Comparison of ENCODE assay signal across 8 cellular contexts in genomic region chr3:158659454-158660237, GRCh38. TPM values are rescaled to one million over a fixed set of nuclear protein-coding genes. Genes with fewer than 3 reads are reported as not detected.
DNase-seq lines count a peak whose midpoint lies in the region; ATAC-seq and TF ChIP-seq lines count a peak whose summit lies in the region.

No MANE protein-coding gene starts in this region.

- CTCF ChIA-PET in OCI-LY7 (lab: Charles Lee; ENCODE audit: unreplicated experiment): interaction anchor here (1.0 to 2.2 kb wide), 2 partner anchors 15 to 67 kb away, joined by 3 to 10 read pairs; partner anchors contain the start of gene GFM1
- CTCF ChIA-PET in activated naive CD4-positive, alpha-beta T cell treated with anti-CD3 and anti-CD28 coated beads, Interleukin-2, amount 10 ng/mL, durations not matched to agents 7 days and 5 days (lab: Charles Lee): interaction anchor here (0.7 to 4.0 kb wide), 17 partner anchors 8 to 187 kb away, joined by 3 to 83 read pairs (median 6); partner anchors contain the start of genes GFM1, LXN and MFSD1

- H3K36me3 ChIP-seq in OCI-LY7 (ENCODE audit: insufficient read depth, low read length): peaks cover 83% of the 10 kb centered on the region

- 0 out of 2 replicates have a peak, but pooled peaks cover 3% of the 10 kb centered on the region for H3K79me2 ChIP-seq in OCI-LY7 (ENCODE audit: insufficient read depth, low read depth, low read length)

- no peak overlapping the region for H3K27ac Mint-ChIP-seq in activated naive CD4-positive, alpha-beta T cell treated with anti-CD3 and anti-CD28 coated beads, Interleukin-2, amount 10 ng/mL, durations not matched to agents 7 days and 5 days

- no peak overlapping the region for H3K27ac ChIP-seq in OCI-LY7 (ENCODE audit: low read depth, low read length, poor library complexity, severe bottlenecking)

- no peak overlapping the region for H3K4me2 ChIP-seq in OCI-LY7 (ENCODE audit: low read length)

- POLR2A ChIA-PET in OCI-LY7 (lab: Charles Lee): interaction anchor here (0.6 to 3.6 kb wide), 5 partner anchors 15 to 1839 kb away, joined by 3 to 30 read pairs (median 3); partner anchors contain the start of gene GFM1

- DNase-seq in DMS114 treated with DMSO at 0.1 percent for 48 hours (lab: John Stamatoyannopoulos, UW; ENCODE audit: unreplicated experiment) (peak; percentile 26), OCI-LY7 (ENCODE audit: low spot score) (peak; percentile 51), germinal center (ENCODE audit: low spot score) (peak; percentile 62), pons (ENCODE audit: low spot score) (peak; percentile 75)
- DNase-seq in activated naive CD4-positive, alpha-beta T cell treated with anti-CD3 and anti-CD28 coated beads, Interleukin-2, amount 10 ng/mL, durations not matched to agents 7 days and 5 days: peak; percentile 66

- ATAC-seq in GM19463 (IDR thresholded peaks at IDR 0.05; ENCODE audit: unreplicated experiment): peak; percentile 91
- peak; percentile 78 for ATAC-seq in HG03457 (IDR thresholded peaks at IDR 0.05; ENCODE audit: unreplicated experiment)
- ATAC-seq in GM18858 (IDR thresholded peaks at IDR 0.05; ENCODE audit: unreplicated experiment): no peak

- no peak overlapping the region for H3K4me3 ChIP-seq in OCI-LY7 (ENCODE audit: low read depth, low read length, poor library complexity, severe bottlenecking)

- 0 out of 2 replicates have a peak, but pooled peaks cover 5% of the 10 kb centered on the region for H4K20me1 ChIP-seq in OCI-LY7 (ENCODE audit: insufficient read depth, low read length)

- H3K9me2 ChIP-seq in OCI-LY7 (ENCODE audit: insufficient read depth, low read length): no peaks in the 10 kb centered on the region

- H3K9me3 ChIP-seq in OCI-LY7 (ENCODE audit: low read length): no peaks in the 10 kb centered on the region

- intact Hi-C loops in OCI-LY7 (cut with micrococcal nuclease; ENCODE audit: unreplicated experiment): loop anchor here (1.0 kb wide), 1 partner anchor 132 kb away; no protein-coding TSS in a partner anchor

- H2AFZ ChIP-seq in OCI-LY7 (ENCODE audit: low read length): no peak overlapping the region

- no peak overlapping the region for H3K4me3 Mint-ChIP-seq in activated naive CD4-positive, alpha-beta T cell treated with anti-CD3 and anti-CD28 coated beads, Interleukin-2, amount 10 ng/mL, durations not matched to agents 7 days and 5 days

- peaks cover 8% of the 10 kb centered on the region for H3K4me1 Mint-ChIP-seq in activated naive CD4-positive, alpha-beta T cell treated with anti-CD3 and anti-CD28 coated beads, Interleukin-2, amount 10 ng/mL, durations not matched to agents 7 days and 5 days

- no peaks in the 10 kb centered on the region for H3K27me3 Mint-ChIP-seq in activated naive CD4-positive, alpha-beta T cell treated with anti-CD3 and anti-CD28 coated beads, Interleukin-2, amount 10 ng/mL, durations not matched to agents 7 days and 5 days

- TF ChIP-seq CTCF in OCI-LY7 (conservative IDR thresholded peaks at IDR 0.05; ENCODE audit: low read length): peak; percentile 85

- H3K4me1 ChIP-seq in OCI-LY7 (ENCODE audit: insufficient read depth, low read length, poor library complexity, severe bottlenecking): no peaks in the 10 kb centered on the region

- H3K9me3 Mint-ChIP-seq in activated naive CD4-positive, alpha-beta T cell treated with anti-CD3 and anti-CD28 coated beads, Interleukin-2, amount 10 ng/mL, durations not matched to agents 7 days and 5 days: no peaks in the 10 kb centered on the region

- H3K36me3 Mint-ChIP-seq in activated naive CD4-positive, alpha-beta T cell treated with anti-CD3 and anti-CD28 coated beads, Interleukin-2, amount 10 ng/mL, durations not matched to agents 7 days and 5 days: peaks cover 27% of the 10 kb centered on the region

- no TSS peak for BruUV-seq in OCI-LY7 (replicated peaks; lab: Mats Ljungman, UMichigan)

RNA-seq across cellular contexts. Expression of gene LXN, which starts 12.8 kb away (rescaled TPM):
- total RNA-seq in OCI-LY7 (2014; rRNA removed; shearing (Covaris generic)): 9.0 and 10.9 TPM in 2 replicates
- 4.8 and 5.5 TPM in 2 replicates for total RNA-seq in OCI-LY7 (2022)

RNA-seq across cellular contexts. Expression of gene GFM1, which starts 15.3 kb away (rescaled TPM):
- total RNA-seq in OCI-LY7 (2014; rRNA removed; shearing (Covaris generic)): 29.4 and 36.5 TPM in 2 replicates
- total RNA-seq in OCI-LY7 (2022): 40.4 and 53.7 TPM in 2 replicates
